In the genomic region with DNA sequence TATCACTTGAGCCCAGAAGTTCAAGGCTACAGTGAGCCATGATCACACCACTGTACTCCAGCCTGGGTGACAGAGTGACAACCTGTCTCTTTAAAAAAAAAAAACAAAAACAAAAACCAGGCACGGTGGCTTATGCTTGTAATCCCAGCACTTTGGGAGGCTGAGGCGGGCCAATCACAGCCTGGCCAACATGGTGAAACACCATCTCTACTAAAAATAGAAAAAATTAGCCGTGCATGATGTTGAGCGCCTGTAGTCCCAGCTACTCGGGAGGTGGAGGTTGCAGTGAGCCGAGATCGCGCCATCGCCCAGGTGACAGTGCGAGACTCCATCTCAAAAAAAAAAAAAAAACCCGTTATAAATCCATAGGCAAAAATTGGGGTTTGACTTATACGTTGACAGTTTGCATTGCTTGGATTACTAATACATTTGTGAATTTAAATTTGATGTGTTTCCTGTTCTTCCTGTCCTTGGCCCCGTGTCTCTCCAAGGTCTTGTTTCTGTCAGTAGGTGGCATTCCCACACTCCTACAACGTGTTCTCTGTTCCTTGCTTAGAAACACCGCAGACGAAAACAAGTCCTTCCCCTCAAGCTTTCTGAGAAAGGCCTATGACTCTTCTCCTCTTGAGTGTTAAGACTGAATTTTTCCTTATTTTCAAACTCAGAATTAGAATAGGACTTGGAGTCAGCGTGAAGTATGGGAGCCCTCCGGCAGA, we compare ENCODE assay signal across 18 cellular contexts.
DNase-seq lines count a peak whose midpoint lies in the region; ATAC-seq lines count a peak whose summit lies in the region.
"Had no signal": no experiment of that assay in that cellular context is flagged by ENCODE, and none has a peak within 500 bp of the region (broad histone marks: within the 10 kb centered on the region; RNA-seq: fewer than 3 reads in every experiment).

No MANE protein-coding gene starts in this region.

- no peak overlapping the region for H3K4me3 ChIP-seq in CD4-positive, CD25-positive, alpha-beta regulatory T cell (ENCODE audit: low read depth, low read length)
- no peak overlapping the region for H3K4me3 ChIP-seq in naive thymus-derived CD4-positive, alpha-beta T cell (ENCODE audit: low read length)
- H3K4me3 ChIP-seq: smooth muscle cell, thyroid gland had no signal

- no peak for ATAC-seq in CD4-positive, CD25-positive, alpha-beta regulatory T cell (ENCODE audit: low read depth in 2 of 2)
- ATAC-seq in naive thymus-derived CD4-positive, alpha-beta T cell: no peak
- ATAC-seq: activated CD8-positive, alpha-beta T cell treated with anti-CD3 and anti-CD28 coated beads, Interleukin-2, amount 10 ng/mL, durations not matched to agents 7 days and 5 days; left colon; T-cell had no signal

- no peaks in the 10 kb centered on the region for H3K9me3 Mint-ChIP-seq in CD4-positive, CD25-positive, alpha-beta regulatory T cell
- peaks cover 0 to 4% (median 0%) of the 10 kb centered on the region in 11 donors for H3K9me3 Mint-ChIP-seq in naive thymus-derived CD4-positive, alpha-beta T cell
- H3K9me3 Mint-ChIP-seq: T-cell had no signal

- no peaks in the 10 kb centered on the region for H3K27me3 Mint-ChIP-seq in CD4-positive, CD25-positive, alpha-beta regulatory T cell
- H3K27me3 Mint-ChIP-seq in naive thymus-derived CD4-positive, alpha-beta T cell: no peaks in the 10 kb centered on the region
- H3K27me3 Mint-ChIP-seq: B cell, T-cell had no signal

- no peaks in the 10 kb centered on the region for H3K9me3 ChIP-seq in CD4-positive, CD25-positive, alpha-beta regulatory T cell (ENCODE audit: control insufficient read depth in 2 of 2, low read length in 2 of 2)
- H3K9me3 ChIP-seq in naive thymus-derived CD4-positive, alpha-beta T cell (ENCODE audit: control insufficient read depth in 2 of 3, low read length in 3 of 3): no peaks in the 10 kb centered on the region
- H3K9me3 ChIP-seq: thyroid gland had no signal

- DNase-seq in CD4-positive, CD25-positive, alpha-beta regulatory T cell: no peak
- DNase-seq in G401 (ENCODE audit: low spot score): peak; percentile 84
- peak; percentile 16 to 29 for DNase-seq in cerebellar nuclear complex (lab: John Stamatoyannopoulos, UW)
- DNase-seq in naive thymus-derived CD4-positive, alpha-beta T cell: no peak
- DNase-seq in NCI-H69 (lab: John Stamatoyannopoulos, UW): no peak
- no peak for DNase-seq in ureter (ENCODE audit: low spot score)
- DNase-seq in stimulated activated CD4-positive, alpha-beta T cell treated with anti-CD3 and anti-CD28 coated beads, Interleukin-15, amount 100 ng/mL, for 24 hours: no peak
- DNase-seq: activated CD8-positive, alpha-beta T cell treated with anti-CD3 and anti-CD28 coated beads, Interleukin-2, amount 10 ng/mL, durations not matched to agents 7 days and 5 days; foreskin melanocyte; IMR-90; left colon; MV-4-11; NCI-H2081; T-cell; thyroid gland had no signal

- H3K27ac Mint-ChIP-seq in CD4-positive, CD25-positive, alpha-beta regulatory T cell: peak overlapping the region in 2 of 3 donors; percentile 76 to 94
- peak overlapping the region in 6 of 9 donors; percentile 4 to 85 (median 68) for H3K27ac Mint-ChIP-seq in naive thymus-derived CD4-positive, alpha-beta T cell

- no peaks in the 10 kb centered on the region for H3K27me3 ChIP-seq in CD4-positive, CD25-positive, alpha-beta regulatory T cell (ENCODE audit: control insufficient read depth, insufficient read depth, low read length)
- H3K27me3 ChIP-seq in naive thymus-derived CD4-positive, alpha-beta T cell (ENCODE audit: control insufficient read depth in 2 of 2, insufficient read depth in 2 of 2, low read length in 2 of 2): no peaks in the 10 kb centered on the region
- H3K27me3 ChIP-seq: thyroid gland had no signal

- no peak overlapping the region for H3K27ac ChIP-seq in CD4-positive, CD25-positive, alpha-beta regulatory T cell (ENCODE audit: insufficient read depth, low read length, poor library complexity, severe bottlenecking)
- H3K27ac ChIP-seq in naive thymus-derived CD4-positive, alpha-beta T cell (ENCODE audit: low read depth, low read length): no peak overlapping the region
- H3K27ac ChIP-seq: parathyroid adenoma, thyroid gland had no signal

- CTCF ChIA-PET in naive thymus-derived CD4-positive, alpha-beta T cell (lab: Charles Lee): no interaction called here

- H3K4me3 Mint-ChIP-seq in CD4-positive, CD25-positive, alpha-beta regulatory T cell: no peak overlapping the region
- peak overlapping the region in 1 of 10 donors; percentile 7 for H3K4me3 Mint-ChIP-seq in naive thymus-derived CD4-positive, alpha-beta T cell
- H3K4me3 Mint-ChIP-seq: activated CD8-positive, alpha-beta T cell treated with anti-CD3 and anti-CD28 coated beads, Interleukin-2, amount 10 ng/mL, durations not matched to agents 7 days and 5 days; B cell; T-cell had no signal

- peaks cover 79% of the 10 kb centered on the region for H3K36me3 ChIP-seq in CD4-positive, CD25-positive, alpha-beta regulatory T cell (ENCODE audit: control insufficient read depth, insufficient read depth, low read length)
- peaks cover 0 to 94% (median 14%) of the 10 kb centered on the region in 3 experiments for H3K36me3 ChIP-seq in naive thymus-derived CD4-positive, alpha-beta T cell (ENCODE audit: control insufficient read depth in 2 of 3, insufficient read depth in 3 of 3, low read length in 3 of 3)

- POLR2A ChIA-PET in naive thymus-derived CD4-positive, alpha-beta T cell (lab: Charles Lee): interaction anchor here (0.7 kb wide), 1 partner anchor 35 kb away, joined by 3 read pairs; no protein-coding TSS in a partner anchor

- H3K4me1 ChIP-seq in CD4-positive, CD25-positive, alpha-beta regulatory T cell (ENCODE audit: control insufficient read depth, insufficient read depth, low read length, poor library complexity, severe bottlenecking): no peaks in the 10 kb centered on the region
- H3K4me1 ChIP-seq in naive thymus-derived CD4-positive, alpha-beta T cell (ENCODE audit: control insufficient read depth in 2 of 2, insufficient read depth in 2 of 2, low read length in 2 of 2): no peaks in the 10 kb centered on the region

- peaks cover 0 to 4% (median 0%) of the 10 kb centered on the region in 4 donors for H3K4me1 Mint-ChIP-seq in CD4-positive, CD25-positive, alpha-beta regulatory T cell
- peaks cover 3 to 16% (median 11%) of the 10 kb centered on the region in 7 donors for H3K4me1 Mint-ChIP-seq in naive thymus-derived CD4-positive, alpha-beta T cell
- H3K4me1 Mint-ChIP-seq: B cell had no signal

- intact Hi-C loops in naive thymus-derived CD4-positive, alpha-beta T cell (cut with micrococcal nuclease): no loop called here

- H3K36me3 Mint-ChIP-seq in CD4-positive, CD25-positive, alpha-beta regulatory T cell: peaks cover 59% of the 10 kb centered on the region
- peaks cover 13 to 82% (median 26%) of the 10 kb centered on the region in 5 donors for H3K36me3 Mint-ChIP-seq in naive thymus-derived CD4-positive, alpha-beta T cell

- in situ Hi-C loops in G401 (cut with HindIII; ENCODE audit: low sequenced_read_pairs): no loop called here

Comparison
In these comparisons a context has a peak if more than half of its experiments do, and no peak if none do; other contexts are left out.
1. DNase-seq: peak in G401 (single experiment) and cerebellar nuclear complex (2 of 2); none in CD4-positive, CD25-positive, alpha-beta regulatory T cell (0 of 3), naive thymus-derived CD4-positive, alpha-beta T cell (0 of 9), NCI-H69 (single experiment), ureter (single experiment) and stimulated activated CD4-positive, alpha-beta T cell treated with anti-CD3 and anti-CD28 coated beads, Interleukin-15, amount 100 ng/mL, for 24 hours (single experiment).